ENCODE assay signal across 11 cellular contexts in the genomic region with DNA sequence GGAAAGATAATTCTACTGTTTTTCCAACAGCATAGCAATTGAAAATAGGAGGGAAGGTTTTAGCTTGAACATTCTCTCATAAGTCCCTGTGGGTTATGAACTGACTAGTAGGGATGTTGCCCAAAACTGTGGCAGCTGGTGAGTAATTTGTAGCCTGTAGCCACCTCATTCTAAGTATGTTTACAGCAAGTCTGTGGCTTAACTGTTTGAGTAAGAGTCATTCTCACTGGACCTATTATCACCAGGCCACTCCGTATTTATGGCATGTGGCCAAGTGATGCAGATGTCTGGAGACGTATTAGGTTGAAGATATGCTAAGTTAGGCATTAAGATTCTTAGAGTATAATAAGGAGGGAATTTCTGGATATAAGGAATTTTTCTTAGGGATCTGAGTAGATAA.
DNase-seq lines count a peak whose midpoint lies in the region; ATAC-seq and TF ChIP-seq lines count a peak whose summit lies in the region.
"Had no signal": no experiment of that assay in that cellular context is flagged by ENCODE, and none has a peak within 500 bp of the region (broad histone marks: within the 10 kb centered on the region; RNA-seq: fewer than 3 reads in every experiment).

No MANE protein-coding gene starts in this region.

- H3K4me3 Mint-ChIP-seq in activated T-cell treated with anti-CD3 and anti-CD28 coated beads, Interleukin-2, amount 50 U/mL, for 72 hours, result no peak overlapping the region
- H3K4me3 Mint-ChIP-seq in activated CD4-positive, alpha-beta T cell treated with anti-CD3 and anti-CD28 coated beads, Interleukin-2, amount 10 ng/mL, durations not matched to agents 24 days and 14 days, result no peak overlapping the region

- H3K36me3 Mint-ChIP-seq in activated T-cell treated with anti-CD3 and anti-CD28 coated beads, Interleukin-2, amount 50 U/mL, for 72 hours (ENCODE audit: insufficient read depth in 2 of 2), result no peaks in the 10 kb centered on the region
- no peaks in the 10 kb centered on the region for H3K36me3 Mint-ChIP-seq in activated CD4-positive, alpha-beta T cell treated with anti-CD3 and anti-CD28 coated beads, Interleukin-2, amount 10 ng/mL, durations not matched to agents 24 days and 14 days (ENCODE audit: low read depth)

- peak; percentile 1 to 5 for DNase-seq in activated T-cell treated with anti-CD3 and anti-CD28 coated beads, Interleukin-2, amount 50 U/mL, for 72 hours
- no peak for DNase-seq in activated T-cell treated with anti-CD3 and anti-CD28 coated beads, Interleukin-2, amount 50 U/mL, for 48 hours
- peak; percentile 86 for DNase-seq in astrocyte of the spinal cord (ENCODE audit: low read depth, low spot score)
- no peak for DNase-seq in activated CD4-positive, alpha-beta T cell treated with anti-CD3 and anti-CD28 coated beads, Interleukin-2, amount 10 ng/mL, durations not matched to agents 24 days and 14 days
- DNase-seq in retina, result no peak
- no peak for DNase-seq in NCI-H1436 treated with DMSO at 0.1 percent for 48 hours (lab: John Stamatoyannopoulos, UW)
- no peak for DNase-seq in AML-193 (lab: John Stamatoyannopoulos, UW)
- DNase-seq: amygdala, NCI-H187 had no signal

- no peak for TF ChIP-seq CTCF in astrocyte of the spinal cord (IDR thresholded peaks at IDR 0.05; ENCODE audit: low read depth, low read length)

- H3K27me3 Mint-ChIP-seq in activated T-cell treated with anti-CD3 and anti-CD28 coated beads, Interleukin-2, amount 50 U/mL, for 72 hours (ENCODE audit: low read depth), result no peaks in the 10 kb centered on the region
- no peaks in the 10 kb centered on the region for H3K27me3 Mint-ChIP-seq in activated CD4-positive, alpha-beta T cell treated with anti-CD3 and anti-CD28 coated beads, Interleukin-2, amount 10 ng/mL, durations not matched to agents 24 days and 14 days

- peaks cover 3 to 4% of the 10 kb centered on the region in 2 donors for H3K9me3 Mint-ChIP-seq in activated T-cell treated with anti-CD3 and anti-CD28 coated beads, Interleukin-2, amount 50 U/mL, for 72 hours
- no peaks in the 10 kb centered on the region for H3K9me3 Mint-ChIP-seq in activated CD4-positive, alpha-beta T cell treated with anti-CD3 and anti-CD28 coated beads, Interleukin-2, amount 10 ng/mL, durations not matched to agents 24 days and 14 days

- no peaks in the 10 kb centered on the region for H3K4me1 Mint-ChIP-seq in activated T-cell treated with anti-CD3 and anti-CD28 coated beads, Interleukin-2, amount 50 U/mL, for 72 hours (ENCODE audit: low read depth)
- no peaks in the 10 kb centered on the region for H3K4me1 Mint-ChIP-seq in activated CD4-positive, alpha-beta T cell treated with anti-CD3 and anti-CD28 coated beads, Interleukin-2, amount 10 ng/mL, durations not matched to agents 24 days and 14 days

- in situ Hi-C loops in astrocyte of the spinal cord (cut with HindIII; ENCODE audit: low sequenced_read_pairs), result no loop called here

- no peak overlapping the region for H3K27ac Mint-ChIP-seq in activated T-cell treated with anti-CD3 and anti-CD28 coated beads, Interleukin-2, amount 50 U/mL, for 72 hours
- H3K27ac Mint-ChIP-seq in activated CD4-positive, alpha-beta T cell treated with anti-CD3 and anti-CD28 coated beads, Interleukin-2, amount 10 ng/mL, durations not matched to agents 24 days and 14 days, result no peak overlapping the region

- no peak overlapping the region for H3K4me3 ChIP-seq in astrocyte of the spinal cord (ENCODE audit: low read depth, low read length)
- H3K4me3 ChIP-seq: skin epidermis had no signal

- intact Hi-C loops in activated CD4-positive, alpha-beta T cell treated with anti-CD3 and anti-CD28 coated beads, Interleukin-2, amount 10 ng/mL, durations not matched to agents 24 days and 14 days (cut with micrococcal nuclease), result no loop called here

- peak in 1 of 2 donors; percentile 77 for ATAC-seq in activated T-cell treated with anti-CD3 and anti-CD28 coated beads, Interleukin-2, amount 50 U/mL, for 72 hours (replicated peaks in 1 of 2)
- ATAC-seq in HG03442 (IDR thresholded peaks at IDR 0.05; ENCODE audit: unreplicated experiment), result peak; percentile 93

Comparison
In these comparisons a context has a peak if more than half of its experiments do, and no peak if none do; other contexts are left out.
1. DNase-seq: peak in activated T-cell treated with anti-CD3 and anti-CD28 coated beads, Interleukin-2, amount 50 U/mL, for 72 hours (2 of 2) and astrocyte of the spinal cord (single experiment); none in activated T-cell treated with anti-CD3 and anti-CD28 coated beads, Interleukin-2, amount 50 U/mL, for 48 hours (0 of 2), activated CD4-positive, alpha-beta T cell treated with anti-CD3 and anti-CD28 coated beads, Interleukin-2, amount 10 ng/mL, durations not matched to agents 24 days and 14 days (single experiment), retina (single experiment), NCI-H1436 treated with DMSO at 0.1 percent for 48 hours (single experiment) and AML-193 (0 of 2).